In the genomic region with DNA sequence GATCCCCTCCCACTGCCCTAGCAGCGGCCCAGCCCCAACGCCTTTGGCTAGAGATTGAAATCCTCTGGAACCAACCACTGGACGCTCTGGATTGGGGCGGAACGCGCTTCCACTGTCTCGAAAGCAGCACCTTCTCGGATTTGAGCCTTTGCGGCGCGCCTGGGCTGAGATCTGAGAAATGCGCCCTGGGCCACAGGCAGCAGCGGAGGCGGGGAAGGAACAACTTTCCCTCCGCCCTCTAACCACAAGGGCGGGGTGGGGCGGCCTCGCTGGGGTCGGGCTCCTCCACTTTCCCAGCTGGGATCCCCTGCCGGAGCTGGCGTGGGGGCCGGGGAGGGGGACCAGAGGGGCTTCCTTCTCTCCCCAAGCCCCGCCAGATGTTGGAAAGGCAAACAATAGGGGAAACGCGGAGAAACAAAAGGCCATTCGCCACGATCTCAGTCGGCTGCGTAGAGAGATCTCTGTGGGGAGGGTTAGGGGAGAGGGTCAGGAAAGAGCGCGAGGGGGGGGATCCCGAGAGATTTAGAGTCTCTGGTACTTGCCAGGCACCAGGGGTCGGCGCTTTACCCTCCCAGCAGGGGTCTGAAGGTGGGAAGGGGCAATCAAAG, we compare ENCODE assay signal across 8 cellular contexts. TPM values are rescaled to one million over a fixed set of nuclear protein-coding genes. Genes with fewer than 3 reads are reported as not detected.
DNase-seq lines count a peak whose midpoint lies in the region; ATAC-seq and TF ChIP-seq lines count a peak whose summit lies in the region.

No MANE protein-coding gene starts in this region.

- TF ChIP-seq EP300 in esophagus muscularis mucosa (IDR thresholded peaks at IDR 0.05) = no peak

- H3K27ac ChIP-seq in DOHH2 (ENCODE audit: low read depth, low read length) (no peak overlapping the region), esophagus muscularis mucosa (replicated peaks in 1 of 4) (peak overlapping the region; percentile 92 to 96 (median 95)), mucosa of rectum (ENCODE audit: low read depth in 2 of 2, low read length in 2 of 2) (peak overlapping the region; percentile 94 to 96)

- no peak for DNase-seq in MG63
- DNase-seq in activated T-cell treated with anti-CD3 and anti-CD28 coated beads, Interleukin-2, amount 50 U/mL, for 48 hours = peak; percentile 66 to 72
- peak; percentile 96 for DNase-seq in esophagus muscularis mucosa (ENCODE audit: extremely low spot score)
- peak in 5 of 6 experiments; percentile 25 to 51 (median 37) for DNase-seq in stimulated activated naive CD4-positive, alpha-beta T cell (lab: John Stamatoyannopoulos, UW)
- DNase-seq in NCI-H510A (lab: John Stamatoyannopoulos, UW) = no peak

- H3K9me2 ChIP-seq in DOHH2 (replicated peaks; ENCODE audit: control insufficient read depth, low read length) = no peaks in the 10 kb centered on the region

- H4K20me1 ChIP-seq in DOHH2 (ENCODE audit: control insufficient read depth, insufficient read depth, low read depth, low read length) = no peaks in the 10 kb centered on the region

- H3K27me3 ChIP-seq in DOHH2 (ENCODE audit: control insufficient read depth, low read length) (peaks cover 56% of the 10 kb centered on the region), MG63 (no peaks in the 10 kb centered on the region; the same call in 1 of the 2 replicates), esophagus muscularis mucosa (no peaks in the 10 kb centered on the region), mucosa of rectum (ENCODE audit: control insufficient read depth in 2 of 2, insufficient read depth in 2 of 2, low read length in 2 of 2) (no peaks in the 10 kb centered on the region)

- intact Hi-C loops in esophagus muscularis mucosa (cut with DNase I) = loop anchor here (5.0 to 10.0 kb wide), 2 partner anchors 54 to 196 kb away; no protein-coding TSS in a partner anchor

- 2% methylated on average over 15 of the region's 34 CpGs for WGBS in esophagus muscularis mucosa

- H3K9me3 ChIP-seq in DOHH2 (ENCODE audit: control insufficient read depth, insufficient read depth, low read length) (no peaks in the 10 kb centered on the region), MG63 (no peaks in the 10 kb centered on the region), esophagus muscularis mucosa (no peaks in the 10 kb centered on the region), mucosa of rectum (ENCODE audit: control insufficient read depth in 2 of 2, low read length in 2 of 2) (no peaks in the 10 kb centered on the region)

- ATAC-seq in GM21737 (IDR thresholded peaks at IDR 0.05; ENCODE audit: unreplicated experiment) = peak; percentile 60

- no peaks in the 10 kb centered on the region for H3K79me2 ChIP-seq in DOHH2 (ENCODE audit: control insufficient read depth, low read length)

- peak overlapping the region; percentile 95 to 97 for H3K9ac ChIP-seq in mucosa of rectum (ENCODE audit: low read depth in 1 of 2, low read length in 2 of 2)

- TF ChIP-seq CTCF in DOHH2 (IDR thresholded peaks at IDR 0.05; ENCODE audit: low read depth, low read length, poor library complexity, severe bottlenecking) = no peak
- TF ChIP-seq CTCF in esophagus muscularis mucosa (IDR thresholded peaks at IDR 0.05) = peak in 1 of 3 experiments; percentile 13

- H3K4me3 ChIP-seq in DOHH2 (ENCODE audit: low read length) (no peak overlapping the region), MG63 (peak overlapping the region; percentile 34), esophagus muscularis mucosa (peak overlapping the region; percentile 73 to 87 (median 84)), mucosa of rectum (ENCODE audit: low read length in 2 of 2) (peak overlapping the region; percentile 90 to 95)

- H3K4me2 ChIP-seq in DOHH2 (ENCODE audit: low read length) = peak overlapping the region; percentile 66

- H3F3A ChIP-seq in DOHH2 (ENCODE audit: control insufficient read depth, insufficient read depth) = no peaks in the 10 kb centered on the region

- peak; percentile 51 for TF ChIP-seq POLR2A in esophagus muscularis mucosa (IDR thresholded peaks at IDR 0.05; ENCODE audit: low read depth)

- no peaks in the 10 kb centered on the region for H3K36me3 ChIP-seq in DOHH2 (ENCODE audit: control insufficient read depth, low read length)
- H3K36me3 ChIP-seq in MG63 = no peaks in the 10 kb centered on the region
- H3K36me3 ChIP-seq in esophagus muscularis mucosa = no peaks in the 10 kb centered on the region
- no peaks in the 10 kb centered on the region for H3K36me3 ChIP-seq in mucosa of rectum (ENCODE audit: control insufficient read depth in 2 of 2, insufficient read depth in 2 of 2, low read length in 2 of 2)

- H3K4me1 ChIP-seq in DOHH2 (ENCODE audit: control insufficient read depth, low read length) = peaks cover 9% of the 10 kb centered on the region; the same call in 1 of the 2 replicates
- peaks cover 5 to 27% (median 20%) of the 10 kb centered on the region in 4 donors for H3K4me1 ChIP-seq in esophagus muscularis mucosa
- H3K4me1 ChIP-seq in mucosa of rectum (ENCODE audit: control insufficient read depth in 2 of 2, insufficient read depth in 2 of 2, low read length in 2 of 2) = peaks cover 9 to 11% of the 10 kb centered on the region in 2 donors

RNA-seq across cellular contexts. Expression of a gene that starts 1.2 kb away (rescaled TPM):
- total RNA-seq in MG63 (2014; rRNA removed; shearing (Covaris generic); ENCODE audit: low replicate concordance) = not detected in 2 replicates
- total RNA-seq in esophagus muscularis mucosa = 10 to 100 TPM in 1 of 4 donors, 1 to 10 TPM in 3; 7.6 to 11.6 (median 9.5) TPM

RNA-seq across cellular contexts. Expression of a gene that starts 4.3 kb away (rescaled TPM):
- total RNA-seq in MG63 (2014; rRNA removed; shearing (Covaris generic); ENCODE audit: low replicate concordance) = not detected in 2 replicates
- not detected for total RNA-seq in esophagus muscularis mucosa

RNA-seq across cellular contexts. Expression of a gene that starts 44.9 kb away (rescaled TPM):
- total RNA-seq in MG63 (2014; rRNA removed; shearing (Covaris generic); ENCODE audit: low replicate concordance) = 1.5 and 2.0 TPM in 2 replicates
- 10 to 100 TPM; 11.5 to 20.5 (median 14.6) TPM for total RNA-seq in esophagus muscularis mucosa

Comparison
In these comparisons a context has a peak if more than half of its experiments do, and no peak if none do; other contexts are left out.
1. DNase-seq: peak in activated T-cell treated with anti-CD3 and anti-CD28 coated beads, Interleukin-2, amount 50 U/mL, for 48 hours (2 of 2), esophagus muscularis mucosa (single experiment) and stimulated activated naive CD4-positive, alpha-beta T cell (5 of 6); none in MG63 (single experiment) and NCI-H510A (single experiment).